ENCODE assay signal across 8 cellular contexts in the genomic region with DNA sequence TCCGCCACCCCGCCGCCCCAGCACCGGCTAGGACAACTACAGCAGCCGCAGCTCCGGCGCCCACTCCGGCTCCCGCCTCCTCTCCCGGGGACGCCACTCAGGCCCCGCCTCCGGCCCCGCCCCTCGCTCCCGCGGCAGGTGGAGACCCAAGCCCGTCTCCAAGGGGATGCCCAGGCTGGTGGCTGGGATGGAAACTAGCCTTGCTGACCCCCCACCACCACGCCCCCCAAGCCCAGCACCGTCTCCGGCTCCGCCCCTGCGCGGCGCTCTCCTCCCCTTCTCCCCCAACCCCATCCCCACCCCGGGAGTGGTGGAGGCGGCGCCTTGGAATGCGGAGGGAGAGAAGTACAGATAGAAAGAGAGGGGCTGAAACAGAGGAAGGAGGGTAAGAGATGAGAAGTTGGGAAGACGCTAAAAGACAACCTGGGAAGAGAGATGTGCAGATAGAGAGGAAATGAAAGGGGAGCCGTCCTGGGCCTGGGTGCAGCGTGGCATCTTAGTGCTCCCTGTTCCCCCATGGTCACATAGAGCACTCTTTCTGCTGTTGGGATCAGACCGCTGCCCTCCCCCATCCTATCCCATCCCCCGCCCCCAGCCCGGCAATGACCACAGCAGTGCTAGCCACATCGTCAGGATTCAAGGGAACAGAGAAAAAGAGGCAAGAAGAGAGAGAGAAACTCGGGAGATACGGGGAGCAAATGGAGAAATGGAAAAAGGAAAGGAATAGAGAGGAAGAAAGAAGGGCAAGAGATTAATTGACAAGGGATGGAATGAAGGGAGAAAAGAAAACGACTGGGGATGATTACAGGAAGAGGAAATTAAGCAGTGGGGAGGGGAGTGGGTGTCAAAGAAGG. TPM values are rescaled to one million over a fixed set of nuclear protein-coding genes. Genes with fewer than 3 reads are reported as not detected.
DNase-seq lines count a peak whose midpoint lies in the region; ATAC-seq and TF ChIP-seq lines count a peak whose summit lies in the region.

A gene with protein sequence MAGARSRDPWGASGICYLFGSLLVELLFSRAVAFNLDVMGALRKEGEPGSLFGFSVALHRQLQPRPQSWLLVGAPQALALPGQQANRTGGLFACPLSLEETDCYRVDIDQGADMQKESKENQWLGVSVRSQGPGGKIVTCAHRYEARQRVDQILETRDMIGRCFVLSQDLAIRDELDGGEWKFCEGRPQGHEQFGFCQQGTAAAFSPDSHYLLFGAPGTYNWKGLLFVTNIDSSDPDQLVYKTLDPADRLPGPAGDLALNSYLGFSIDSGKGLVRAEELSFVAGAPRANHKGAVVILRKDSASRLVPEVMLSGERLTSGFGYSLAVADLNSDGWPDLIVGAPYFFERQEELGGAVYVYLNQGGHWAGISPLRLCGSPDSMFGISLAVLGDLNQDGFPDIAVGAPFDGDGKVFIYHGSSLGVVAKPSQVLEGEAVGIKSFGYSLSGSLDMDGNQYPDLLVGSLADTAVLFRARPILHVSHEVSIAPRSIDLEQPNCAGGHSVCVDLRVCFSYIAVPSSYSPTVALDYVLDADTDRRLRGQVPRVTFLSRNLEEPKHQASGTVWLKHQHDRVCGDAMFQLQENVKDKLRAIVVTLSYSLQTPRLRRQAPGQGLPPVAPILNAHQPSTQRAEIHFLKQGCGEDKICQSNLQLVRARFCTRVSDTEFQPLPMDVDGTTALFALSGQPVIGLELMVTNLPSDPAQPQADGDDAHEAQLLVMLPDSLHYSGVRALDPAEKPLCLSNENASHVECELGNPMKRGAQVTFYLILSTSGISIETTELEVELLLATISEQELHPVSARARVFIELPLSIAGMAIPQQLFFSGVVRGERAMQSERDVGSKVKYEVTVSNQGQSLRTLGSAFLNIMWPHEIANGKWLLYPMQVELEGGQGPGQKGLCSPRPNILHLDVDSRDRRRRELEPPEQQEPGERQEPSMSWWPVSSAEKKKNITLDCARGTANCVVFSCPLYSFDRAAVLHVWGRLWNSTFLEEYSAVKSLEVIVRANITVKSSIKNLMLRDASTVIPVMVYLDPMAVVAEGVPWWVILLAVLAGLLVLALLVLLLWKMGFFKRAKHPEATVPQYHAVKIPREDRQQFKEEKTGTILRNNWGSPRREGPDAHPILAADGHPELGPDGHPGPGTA (minus strand): TSS at position 64 of the 854 bp plus-strand sequence. CDS start 222 bp downstream, outside the sequence.

- H4K20me1 ChIP-seq in OCI-LY7 (ENCODE audit: insufficient read depth, low read length), result no peaks in the 10 kb centered on the region

- 0 to 4% methylated on average over 1 to 6 of the region's 39 CpGs for WGBS in gastroesophageal sphincter (ENCODE audit: low coverage in 1 of 2), 2 donors
- no CpG with 5 or more reads among the region's 39 CpGs for WGBS in neuronal stem cell (ENCODE audit: extremely low coverage in 2 of 2, insufficient read length in 2 of 2, insufficient replicate concordance in 1 of 2), 2 donors

- POLR2A ChIA-PET in OCI-LY7 (lab: Charles Lee), result no interaction called here

- H3K14ac ChIP-seq in neuronal stem cell (ENCODE audit: low read length), result no peak within 1 kb of the TSS

- no peak within 1 kb of the TSS for H2BK15ac ChIP-seq in neuronal stem cell (ENCODE audit: low read length)

- H3K27me3 ChIP-seq in gastroesophageal sphincter (no peaks in the 10 kb centered on the region), neuronal stem cell (ENCODE audit: control insufficient read depth in 3 of 3, insufficient read depth in 3 of 3, low read depth in 1 of 3, low read length in 3 of 3) (peaks cover 0 to 34% (median 0%) of the 10 kb centered on the region in 3 experiments), tibial artery (no peaks in the 10 kb centered on the region)

- ATAC-seq in HG02763 (IDR thresholded peaks at IDR 0.05; ENCODE audit: unreplicated experiment) (peak; percentile 69), gastroesophageal sphincter (peak; percentile 76), GM18858 (IDR thresholded peaks at IDR 0.05; ENCODE audit: unreplicated experiment) (no peak)

- H3K27ac ChIP-seq in OCI-LY7 (ENCODE audit: low read depth, low read length, poor library complexity, severe bottlenecking) (no peak within 1 kb of the TSS), gastroesophageal sphincter (peak within 1 kb of the TSS; percentile 86 to 97 (median 96)), neuronal stem cell (replicated peaks; ENCODE audit: low read length) (peak within 1 kb of the TSS; percentile 79), tibial artery (peak within 1 kb of the TSS; percentile 96 to 98)

- TF ChIP-seq CTCF in OCI-LY7 (conservative IDR thresholded peaks at IDR 0.05; ENCODE audit: low read length), result no peak
- no peak for TF ChIP-seq CTCF in gastroesophageal sphincter (IDR thresholded peaks at IDR 0.05)
- TF ChIP-seq CTCF in tibial artery (IDR thresholded peaks at IDR 0.05), result no peak

- H4K8ac ChIP-seq in neuronal stem cell (ENCODE audit: low read depth, low read length), result no peak within 1 kb of the TSS

- H3K18ac ChIP-seq in neuronal stem cell (ENCODE audit: low read length), result peak within 1 kb of the TSS; percentile 96

- peak; percentile 38 to 47 for TF ChIP-seq POLR2A in gastroesophageal sphincter (IDR thresholded peaks at IDR 0.05)

- H3K9me3 ChIP-seq in OCI-LY7 (ENCODE audit: low read length) (no peaks in the 10 kb centered on the region), gastroesophageal sphincter (no peaks in the 10 kb centered on the region), neuronal stem cell (replicated peaks in 1 of 2; ENCODE audit: control insufficient read depth in 2 of 2, insufficient read depth in 1 of 2, low read depth in 1 of 2, low read length in 2 of 2) (no peaks in the 10 kb centered on the region), tibial artery (no peaks in the 10 kb centered on the region)

- H3K36me3 ChIP-seq in OCI-LY7 (ENCODE audit: insufficient read depth, low read length) (no peaks in the 10 kb centered on the region), gastroesophageal sphincter (no peaks in the 10 kb centered on the region), neuronal stem cell (replicated peaks in 1 of 2; ENCODE audit: control insufficient read depth in 2 of 2, insufficient read depth in 2 of 2, low read length in 2 of 2) (no peaks in the 10 kb centered on the region), tibial artery (no peaks in the 10 kb centered on the region)

- H2BK5ac ChIP-seq in neuronal stem cell (ENCODE audit: low read length), result no peak within 1 kb of the TSS

- peaks cover 2% of the 10 kb centered on the region for H3K79me1 ChIP-seq in neuronal stem cell (ENCODE audit: low read depth, low read length)

- peak within 1 kb of the TSS; percentile 97 for H3K9ac ChIP-seq in neuronal stem cell (ENCODE audit: low read depth, low read length, poor library complexity)

- no peaks in the 10 kb centered on the region for H3K9me2 ChIP-seq in OCI-LY7 (ENCODE audit: insufficient read depth, low read length)

- no peak within 1 kb of the TSS for H3K4ac ChIP-seq in neuronal stem cell (ENCODE audit: low read length)

- BruUV-seq in OCI-LY7 (replicated peaks; lab: Mats Ljungman, UMichigan), result no TSS peak

- intact Hi-C loops in OCI-LY7 (cut with micrococcal nuclease; ENCODE audit: unreplicated experiment) (no loop called here), tibial artery (cut with DNase I; ENCODE audit: low total_unique reads) (no loop called here)

- H3K4me2 ChIP-seq in OCI-LY7 (ENCODE audit: low read length), result peak within 1 kb of the TSS; percentile 62
- H3K4me2 ChIP-seq in neuronal stem cell (ENCODE audit: insufficient read depth, low read length, poor library complexity, severe bottlenecking), result peak within 1 kb of the TSS; percentile 86

- H3K4me1 ChIP-seq in OCI-LY7 (ENCODE audit: insufficient read depth, low read length, poor library complexity, severe bottlenecking), result peaks cover 19% of the 10 kb centered on the region
- H3K4me1 ChIP-seq in gastroesophageal sphincter, result peaks cover 0 to 93% (median 17%) of the 10 kb centered on the region in 3 donors
- peaks cover 15 to 24% of the 10 kb centered on the region in 2 donors for H3K4me1 ChIP-seq in neuronal stem cell (ENCODE audit: control insufficient read depth in 2 of 2, insufficient read depth in 1 of 2, low read depth in 1 of 2, low read length in 2 of 2)
- H3K4me1 ChIP-seq in tibial artery, result peaks cover 0 to 74% (median 43%) of the 10 kb centered on the region in 4 donors

- DNase-seq in D341Med (ENCODE audit: low spot score), result peak; percentile 86
- peak; percentile 19 for DNase-seq in OCI-LY7 (ENCODE audit: low spot score)
- DNase-seq in activated gamma-delta T cell treated with Interleukin-2 at 50 U/mL for 16 hours, result peak; percentile 45
- peak; percentile 92 for DNase-seq in neuronal stem cell (ENCODE audit: low spot score)
- peak; percentile 59 to 93 for DNase-seq in tibial artery

- H2AK5ac ChIP-seq in neuronal stem cell (ENCODE audit: low read depth, low read length), result no peak within 1 kb of the TSS

- H3K4me3 ChIP-seq in OCI-LY7 (ENCODE audit: low read depth, low read length, poor library complexity, severe bottlenecking) (peak within 1 kb of the TSS; percentile 64), gastroesophageal sphincter (peak within 1 kb of the TSS; percentile 83 to 85), neuronal stem cell (ENCODE audit: low read length in 2 of 2) (peak within 1 kb of the TSS; percentile 76 to 92), tibial artery (peak within 1 kb of the TSS; percentile 94 to 96)

- peak within 1 kb of the TSS; percentile 23; the same call in 1 of the 2 replicates for H2AFZ ChIP-seq in OCI-LY7 (ENCODE audit: low read length)
- peak within 1 kb of the TSS; percentile 92 for H2AFZ ChIP-seq in neuronal stem cell (ENCODE audit: low read length)

- CTCF ChIA-PET in OCI-LY7 (lab: Charles Lee; ENCODE audit: unreplicated experiment), result no interaction called here

- no peaks in the 10 kb centered on the region for H3K79me2 ChIP-seq in OCI-LY7 (ENCODE audit: insufficient read depth, low read depth, low read length)

- H3K23ac ChIP-seq in neuronal stem cell (ENCODE audit: low read depth, low read length, poor library complexity), result peak within 1 kb of the TSS; percentile 59

- no peak for TF ChIP-seq EP300 in gastroesophageal sphincter (IDR thresholded peaks at IDR 0.05)

- H4K91ac ChIP-seq in neuronal stem cell (ENCODE audit: low read depth, low read length, poor library complexity), result no peak within 1 kb of the TSS

- H2BK12ac ChIP-seq in neuronal stem cell (ENCODE audit: low read length), result no peak within 1 kb of the TSS

- peak within 1 kb of the TSS; percentile 10 for H2BK120ac ChIP-seq in neuronal stem cell (ENCODE audit: low read depth, low read length)

RNA-seq across cellular contexts. Expression of the gene that starts here (rescaled TPM):
- 1.5 and 2.3 TPM in 2 replicates for total RNA-seq in OCI-LY7 (2014; rRNA removed; shearing (Covaris generic))
- total RNA-seq in OCI-LY7 (2022), result 3.3 and 4.0 TPM in 2 replicates
- total RNA-seq in gastroesophageal sphincter, result 100 to 1,000 TPM; 143 to 260 (median 182) TPM
- polyA plus RNA-seq in neuronal stem cell (2013, experiment 1 of 2), result 59.4 TPM
- 56.0 TPM for polyA plus RNA-seq in neuronal stem cell (2013, experiment 2 of 2)

Comparison
In these comparisons a context has a peak if more than half of its experiments do, and no peak if none do; other contexts are left out.
1. RNA of the gene that starts here (total RNA-seq): 143 to 260 TPM in gastroesophageal sphincter; 1.5 to 4.0 TPM in OCI-LY7; every median in the first group is over 10 times any median in the second.
2. DNase-seq: peak in every context shown above with its lines; median percentile 92 in neuronal stem cell; 86 in D341Med; 76 in tibial artery; 45 in activated gamma-delta T cell treated with Interleukin-2 at 50 U/mL for 16 hours; 19 in OCI-LY7.
3. Peak in every context shown above with its lines, with median percentiles within 50 percentile points of each other: H3K4me3 ChIP-seq.